In the genomic region with DNA sequence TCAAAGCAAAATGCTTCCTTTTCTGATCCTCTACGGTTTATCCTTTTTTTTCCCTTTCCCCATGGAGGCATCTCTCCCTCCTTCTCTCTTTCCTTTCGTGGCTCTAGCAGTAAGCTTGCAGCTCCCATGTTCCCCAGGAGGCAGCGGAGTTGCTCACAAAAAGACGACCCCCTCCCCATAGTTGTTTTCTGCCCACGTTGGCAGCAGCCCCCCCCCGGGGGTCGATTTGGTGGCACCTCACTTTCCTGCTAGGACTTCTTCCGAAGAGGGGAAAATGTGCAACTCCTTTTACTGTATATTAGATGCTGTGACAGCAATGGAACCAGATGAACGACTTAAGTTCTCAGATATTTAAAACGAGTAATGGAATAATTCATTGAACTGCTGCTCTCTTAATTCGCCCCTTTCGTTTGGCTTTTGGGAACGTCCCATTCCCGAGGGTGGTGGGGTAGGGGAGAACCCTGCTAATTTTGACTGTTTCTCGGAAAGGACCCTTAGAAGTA, we compare ENCODE assay signal across 8 cellular contexts. TPM values are rescaled to one million over a fixed set of nuclear protein-coding genes. Genes with fewer than 3 reads are reported as not detected.
DNase-seq lines count a peak whose midpoint lies in the region; ATAC-seq and TF ChIP-seq lines count a peak whose summit lies in the region.

No MANE protein-coding gene starts in this region.

- H3K18ac ChIP-seq in H9 (ENCODE audit: insufficient read length, low read depth, low read length) = peak overlapping the region; percentile 64

- DNase-seq in GM03348 (ENCODE audit: low spot score) (peak; percentile 36), H9 (no peak), NCI-H345 treated with DMSO at 0.1 percent for 48 hours (lab: John Stamatoyannopoulos, UW; ENCODE audit: unreplicated experiment) (peak; percentile 21), body of pancreas (peak in 2 of 4 donors; percentile 13 to 31), inferior parietal cortex (ENCODE audit: extremely low spot score) (peak; percentile 35), spleen (peak; percentile 83), NCI-H2081 treated with DMSO at 0.1 percent for 48 hours (lab: John Stamatoyannopoulos, UW) (no peak)

- peaks cover 9% of the 10 kb centered on the region for H3K23me2 ChIP-seq in H9 (ENCODE audit: insufficient read length, low read depth, low read length, poor library complexity, severe bottlenecking)

- peak overlapping the region; percentile 85 for H3K9ac ChIP-seq in H9 (ENCODE audit: extremely low read depth, insufficient read length, low read length)

- no peak overlapping the region for H2AFZ ChIP-seq in H9 (ENCODE audit: low read length)

- H2BK15ac ChIP-seq in H9 (ENCODE audit: low read depth, low read length) = no peak overlapping the region

- no CpG with 5 or more reads among the region's 15 CpGs for WGBS in H9 (ENCODE audit: extremely low coverage, insufficient read length, low lambda C conversion rate)
- WGBS in body of pancreas, 2 donors = 0 to 1% methylated on average over 15 of the region's 15 CpGs
- WGBS in spleen, 5 donors = 0 to 1% (median 1%) methylated on average over 15 of the region's 15 CpGs

- no peak overlapping the region for H4K91ac ChIP-seq in H9 (ENCODE audit: insufficient read length, low read depth, low read length)

- peak overlapping the region; percentile 95 for H3K4me2 ChIP-seq in H9 (ENCODE audit: insufficient read depth, insufficient read length, low read length)

- H3K4me3 ChIP-seq in body of pancreas (peak overlapping the region; percentile 34 to 86), spleen (peak overlapping the region; percentile 63 to 89 (median 79))

- H3K23ac ChIP-seq in H9 (ENCODE audit: insufficient read length, low read depth, low read length) = no peak overlapping the region

- H3K36me3 ChIP-seq in body of pancreas (replicated peaks in 1 of 2; ENCODE audit: insufficient read depth in 1 of 2, low read depth in 2 of 2) = no peaks in the 10 kb centered on the region
- peaks cover 0 to 2% (median 0%) of the 10 kb centered on the region in 6 donors for H3K36me3 ChIP-seq in spleen

- H3K79me2 ChIP-seq in H9 (ENCODE audit: insufficient read depth, low read length) = peaks cover 35% of the 10 kb centered on the region; the same call in 1 of the 2 replicates

- H3K79me1 ChIP-seq in H9 (ENCODE audit: insufficient read depth, low read depth, low read length, poor library complexity, severe bottlenecking) = peaks cover 7% of the 10 kb centered on the region

- no peak overlapping the region for H4K5ac ChIP-seq in H9 (ENCODE audit: insufficient read length, low read depth, low read length)

- no peak overlapping the region for H4K8ac ChIP-seq in H9 (replicated peaks; ENCODE audit: insufficient read length, low read depth, low read length)

- H3K27me3 Mint-ChIP-seq in H9 (ENCODE audit: low read depth) = peaks cover 5% of the 10 kb centered on the region

- peak overlapping the region; percentile 89 to 97 (median 93) for H3K27ac Mint-ChIP-seq in H9

- no peaks in the 10 kb centered on the region for H4K20me1 ChIP-seq in H9 (ENCODE audit: control insufficient read depth, insufficient read depth, insufficient read length)

- peaks cover 18 to 21% of the 10 kb centered on the region in 2 experiments for H3K4me1 Mint-ChIP-seq in H9

- H2BK120ac ChIP-seq in H9 (ENCODE audit: low read depth, low read length, poor library complexity, severe bottlenecking) = no peak overlapping the region

- H2BK5ac ChIP-seq in H9 (ENCODE audit: insufficient read length, low read length) = no peak overlapping the region

- intact Hi-C loops in body of pancreas (cut with DNase I) = no loop called here
- intact Hi-C loops in spleen (cut with DNase I; ENCODE audit: low total_unique reads) = no loop called here

- TF ChIP-seq POLR2A in body of pancreas (IDR thresholded peaks at IDR 0.05) (no peak), spleen (IDR thresholded peaks at IDR 0.05) (no peak)

- peak overlapping the region; percentile 78; the same call in 1 of the 2 replicates for H3K14ac ChIP-seq in H9 (ENCODE audit: insufficient read depth, low read length)

- H3T11ph ChIP-seq in H9 (ENCODE audit: low read length) = no peak overlapping the region

- no peaks in the 10 kb centered on the region for H3K9me3 ChIP-seq in H9 (ENCODE audit: control insufficient read depth, low read depth, low read length)
- H3K9me3 ChIP-seq in body of pancreas = no peaks in the 10 kb centered on the region
- no peaks in the 10 kb centered on the region for H3K9me3 ChIP-seq in spleen

- no peaks in the 10 kb centered on the region for H3K27me3 ChIP-seq in H9 (ENCODE audit: insufficient read depth, low read length)
- no peaks in the 10 kb centered on the region for H3K27me3 ChIP-seq in body of pancreas
- H3K27me3 ChIP-seq in spleen (replicated peaks in 1 of 7) = no peaks in the 10 kb centered on the region

- no peak overlapping the region for H2BK12ac ChIP-seq in H9 (ENCODE audit: insufficient read length, low read depth, low read length)

- ATAC-seq in body of pancreas (no peak), GM18861 (IDR thresholded peaks at IDR 0.05; ENCODE audit: unreplicated experiment) (no peak)

- TF ChIP-seq CTCF in H9 (conservative IDR thresholded peaks at IDR 0.05) = no peak
- TF ChIP-seq CTCF in body of pancreas (IDR thresholded peaks at IDR 0.05) = peak in 2 of 7 experiments; percentile 2 to 15
- TF ChIP-seq CTCF in spleen (IDR thresholded peaks at IDR 0.05 in 8 of 11, conservative IDR thresholded peaks at IDR 0.05 in 3 of 11) = no peak

- no peak overlapping the region for H3K4ac ChIP-seq in H9 (ENCODE audit: low read depth, low read length)

- H3K4me3 Mint-ChIP-seq in H9 = peak overlapping the region; percentile 88 to 98

- no peak overlapping the region for H3K27ac ChIP-seq in H9 (ENCODE audit: insufficient read length, low read depth, low read length)
- H3K27ac ChIP-seq in body of pancreas = peak overlapping the region; percentile 90 to 98 (median 94)
- peak overlapping the region; percentile 92 to 100 (median 98) for H3K27ac ChIP-seq in spleen

- H2AK5ac ChIP-seq in H9 (ENCODE audit: insufficient read length, low read length) = no peak overlapping the region

- H2BK20ac ChIP-seq in H9 (ENCODE audit: low read depth, low read length, poor library complexity, severe bottlenecking) = no peak overlapping the region

- H3K36me3 Mint-ChIP-seq in H9 (ENCODE audit: insufficient read depth in 1 of 3, low read depth in 3 of 3) = no peaks in the 10 kb centered on the region; a peak in 2 of 7 replicates

- H3K4me1 ChIP-seq in H9 (ENCODE audit: insufficient read depth, low read length) (no peaks in the 10 kb centered on the region), body of pancreas (peaks cover 20% of the 10 kb centered on the region), spleen (peaks cover 26 to 74% (median 54%) of the 10 kb centered on the region in 6 donors)

- H3K56ac ChIP-seq in H9 (ENCODE audit: insufficient read length, low read depth, low read length) = no peak overlapping the region

- no peaks in the 10 kb centered on the region; a peak in 1 of 5 replicates for H3K9me3 Mint-ChIP-seq in H9

RNA-seq across cellular contexts. Expression of a gene that starts 0.8 kb away (rescaled TPM):
- total RNA-seq in H9 (2021) = 131 and 132 TPM in 2 replicates
- 10 to 100 TPM; 53.1 to 53.4 TPM for total RNA-seq in body of pancreas
- 100 to 1,000 TPM; 117 to 263 (median 186) TPM for total RNA-seq in spleen
- polyA plus RNA-seq in spleen = 10 to 100 TPM; 27.6 to 68.1 (median 38.6) TPM

Comparison
In these comparisons a context has a peak if more than half of its experiments do, and no peak if none do; other contexts are left out.
1. DNase-seq: peak in GM03348 (single experiment), NCI-H345 treated with DMSO at 0.1 percent for 48 hours (single experiment), inferior parietal cortex (single experiment) and spleen (single experiment); none in H9 (single experiment) and NCI-H2081 treated with DMSO at 0.1 percent for 48 hours (single experiment).